9 cellular contexts compared by ENCODE assay signal in genomic region chr9:129619787-129620668, GRCh38. TPM values are rescaled to one million over a fixed set of nuclear protein-coding genes. Genes with fewer than 3 reads are reported as not detected.
DNase-seq lines count a peak whose midpoint lies in the region; ATAC-seq and TF ChIP-seq lines count a peak whose summit lies in the region.
"Had no signal": no experiment of that assay in that cellular context is flagged by ENCODE, and none has a peak within 500 bp of the region (broad histone marks: within the 10 kb centered on the region; RNA-seq: fewer than 3 reads in every experiment).

No MANE protein-coding gene starts in this region.

- H2AFZ ChIP-seq in neural progenitor cell (replicated peaks): peak overlapping the region; percentile 66

- ATAC-seq in esophagus mucosa (peak; percentile 34), HG02870 (IDR thresholded peaks at IDR 0.05; ENCODE audit: unreplicated experiment) (no peak)

- peak; percentile 48 for TF ChIP-seq CTCF in neural progenitor cell (IDR thresholded peaks at IDR 0.05)

- peak overlapping the region; percentile 43 for H3K9ac ChIP-seq in ES-I3 (ENCODE audit: low read depth, low read length)
- H3K9ac ChIP-seq in neural progenitor cell: no peak overlapping the region
- H3K9ac ChIP-seq: KMS-11 had no signal

- peaks cover 44% of the 10 kb centered on the region for H3K27me3 ChIP-seq in neural progenitor cell

- H3K4me1 ChIP-seq in ES-I3 (ENCODE audit: insufficient read depth, low read length): peaks cover 3% of the 10 kb centered on the region; the same call in 1 of the 2 replicates
- peaks cover 8% of the 10 kb centered on the region for H3K4me1 ChIP-seq in neural progenitor cell

- no peaks in the 10 kb centered on the region for H3K36me3 ChIP-seq in ES-I3 (ENCODE audit: insufficient read depth, low read length)
- H3K36me3 ChIP-seq in neural progenitor cell: no peaks in the 10 kb centered on the region

- peak overlapping the region; percentile 79 for H3K4me2 ChIP-seq in neural progenitor cell
- H3K4me2 ChIP-seq: KMS-11 had no signal

- H3F3A ChIP-seq in neural progenitor cell (ENCODE audit: low read depth): peaks cover 17% of the 10 kb centered on the region

- H3K36me3 Mint-ChIP-seq in neural progenitor cell: no peaks in the 10 kb centered on the region

- H3K27me3 Mint-ChIP-seq in neural progenitor cell (ENCODE audit: insufficient read depth, low read depth): peaks cover 22% of the 10 kb centered on the region

- peaks cover 25% of the 10 kb centered on the region for H3K4me1 Mint-ChIP-seq in neural progenitor cell

- no peaks in the 10 kb centered on the region for H3K9me3 ChIP-seq in ES-I3 (ENCODE audit: control insufficient read depth, insufficient read depth, low read length)
- no peaks in the 10 kb centered on the region for H3K9me3 ChIP-seq in neural progenitor cell (ENCODE audit: low read depth)

- H3K27ac Mint-ChIP-seq in neural progenitor cell: no peak overlapping the region

- no peaks in the 10 kb centered on the region for H4K20me1 ChIP-seq in neural progenitor cell (ENCODE audit: low read depth)

- peak overlapping the region; percentile 51 for H3K4me3 ChIP-seq in neural progenitor cell

- no peaks in the 10 kb centered on the region for H3K79me2 ChIP-seq in neural progenitor cell (ENCODE audit: low read depth)

- no peak overlapping the region for H3K27ac ChIP-seq in neural progenitor cell
- H3K27ac ChIP-seq: KMS-11 had no signal

- peak overlapping the region; percentile 67 for H3K4me3 Mint-ChIP-seq in neural progenitor cell

- DNase-seq in RPMI7951 (ENCODE audit: low read depth) (peak; percentile 44), neural progenitor cell (ENCODE audit: low spot score) (peak; percentile 72), NCI-H2081 treated with DMSO at 0.1 percent for 48 hours (lab: John Stamatoyannopoulos, UW) (no peak), ureter (ENCODE audit: low spot score) (no peak), A172 (ENCODE audit: low spot score) (no peak)

- H3K9me3 Mint-ChIP-seq in neural progenitor cell: peaks cover 2% of the 10 kb centered on the region

RNA-seq across cellular contexts. Expression of gene C9orf50, which starts 0.9 kb away (rescaled TPM):
- total RNA-seq in RPMI7951 (2014; rRNA removed; shearing (Covaris generic)): not detected in 2 replicates
- total RNA-seq in esophagus mucosa (not detected), neural progenitor cell (ENCODE audit: low replicate concordance) (not detected in 2 replicates), ureter (not detected)
- total RNA-seq in A172 (2014; rRNA removed; shearing (Covaris generic)): not detected in 2 replicates

RNA-seq across cellular contexts. Expression of gene NTMT1, which starts 5.9 kb away (rescaled TPM):
- total RNA-seq in RPMI7951 (2014; rRNA removed; shearing (Covaris generic)): 39.2 and 40.6 TPM in 2 replicates
- total RNA-seq in esophagus mucosa: 18.8 TPM
- total RNA-seq in neural progenitor cell (ENCODE audit: low replicate concordance): 22.2 and 29.8 TPM in 2 replicates
- 31.2 TPM for total RNA-seq in ureter
- total RNA-seq in A172 (2014; rRNA removed; shearing (Covaris generic)): 26.9 and 43.8 TPM in 2 replicates

RNA-seq across cellular contexts. Expression of gene ASB6, which starts 21.9 kb away (rescaled TPM):
- 10.3 and 12.2 TPM in 2 replicates for total RNA-seq in RPMI7951 (2014; rRNA removed; shearing (Covaris generic))
- total RNA-seq in esophagus mucosa (11.4 TPM), neural progenitor cell (ENCODE audit: low replicate concordance) (9.2 and 21.1 TPM in 2 replicates), ureter (18.8 TPM)
- 13.9 and 14.4 TPM in 2 replicates for total RNA-seq in A172 (2014; rRNA removed; shearing (Covaris generic))

RNA-seq across cellular contexts. Expression of gene PRRX2, which starts 45.4 kb away (rescaled TPM):
- not detected in 2 replicates for total RNA-seq in RPMI7951 (2014; rRNA removed; shearing (Covaris generic))
- 1.5 TPM for total RNA-seq in esophagus mucosa
- total RNA-seq in neural progenitor cell (ENCODE audit: low replicate concordance): 1.5 and 5.2 TPM in 2 replicates
- 6.5 TPM for total RNA-seq in ureter
- total RNA-seq in A172 (2014; rRNA removed; shearing (Covaris generic)): not detected in 2 replicates

Comparison
In these comparisons a context has a peak if more than half of its experiments do, and no peak if none do; other contexts are left out.
1. DNase-seq: peak in RPMI7951 (single experiment) and neural progenitor cell (single experiment); none in NCI-H2081 treated with DMSO at 0.1 percent for 48 hours (single experiment), ureter (single experiment) and A172 (single experiment).